ENCODE assay signal across 1 cellular context in the genomic region with DNA sequence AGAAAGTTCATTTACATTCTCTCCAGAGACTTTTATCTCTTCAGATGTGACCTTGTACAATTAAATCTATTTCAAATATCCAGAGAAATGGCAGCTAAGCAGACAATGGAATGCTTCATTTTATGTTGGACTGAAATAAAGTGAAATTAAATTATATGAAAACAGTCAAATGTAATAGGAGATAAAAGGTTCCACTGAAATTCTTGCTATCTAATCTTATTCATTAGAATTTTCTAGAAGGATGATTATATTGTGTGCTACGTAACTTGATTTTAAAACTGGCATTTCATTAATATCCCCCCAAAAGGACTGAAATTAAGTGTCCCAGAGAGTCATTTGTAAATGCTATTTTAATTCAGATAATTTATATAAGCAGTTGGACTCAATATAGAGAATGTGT.
TF ChIP-seq lines count a peak whose summit lies in the region.

No MANE protein-coding gene starts in this region.

TF ChIP-seq in SK-N-SH treated with all-trans-retinoic acid at 6 μM for 48 hours, 23 proteins besides CTCF, POLR2A, EP300 and RAD21 (continued from another document):
- TF ChIP-seq, protein P1, sequence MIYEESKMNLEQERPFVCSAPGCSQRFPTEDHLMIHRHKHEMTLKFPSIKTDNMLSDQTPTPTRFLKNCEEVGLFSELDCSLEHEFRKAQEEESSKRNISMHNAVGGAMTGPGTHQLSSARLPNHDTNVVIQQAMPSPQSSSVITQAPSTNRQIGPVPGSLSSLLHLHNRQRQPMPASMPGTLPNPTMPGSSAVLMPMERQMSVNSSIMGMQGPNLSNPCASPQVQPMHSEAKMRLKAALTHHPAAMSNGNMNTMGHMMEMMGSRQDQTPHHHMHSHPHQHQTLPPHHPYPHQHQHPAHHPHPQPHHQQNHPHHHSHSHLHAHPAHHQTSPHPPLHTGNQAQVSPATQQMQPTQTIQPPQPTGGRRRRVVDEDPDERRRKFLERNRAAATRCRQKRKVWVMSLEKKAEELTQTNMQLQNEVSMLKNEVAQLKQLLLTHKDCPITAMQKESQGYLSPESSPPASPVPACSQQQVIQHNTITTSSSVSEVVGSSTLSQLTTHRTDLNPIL (CRISPR knock-in tag; IDR thresholded peaks at IDR 0.05; ENCODE audit: low read depth): no peak; the same call in 1 of the 2 replicates
- TF ChIP-seq ZFP3 (CRISPR knock-in tag; IDR thresholded peaks at IDR 0.05) (no peak), TOX (CRISPR knock-in tag; IDR thresholded peaks at IDR 0.05; ENCODE audit: borderline replicate concordance) (no peak), PPARA (CRISPR knock-in tag; IDR thresholded peaks at IDR 0.05; ENCODE audit: borderline replicate concordance) (no peak), ZC3H10 (CRISPR knock-in tag; IDR thresholded peaks at IDR 0.05) (no peak), ZNF8 (CRISPR knock-in tag; IDR thresholded peaks at IDR 0.05) (no peak), BACH2 (CRISPR knock-in tag; IDR thresholded peaks at IDR 0.05; ENCODE audit: borderline replicate concordance) (no peak), SNAI2 (CRISPR knock-in tag; IDR thresholded peaks at IDR 0.05) (no peak), TCF4 (CRISPR knock-in tag; IDR thresholded peaks at IDR 0.05; ENCODE audit: borderline replicate concordance) (0 out of 2 replicates have a peak, but pooled peaks have one; percentile 54), ISL1 (CRISPR knock-in tag; IDR thresholded peaks at IDR 0.05) (peak; percentile 93), OSR1 (CRISPR knock-in tag; IDR thresholded peaks at IDR 0.05) (no peak), GLIS3 (CRISPR knock-in tag; IDR thresholded peaks at IDR 0.05) (0 out of 2 replicates have a peak, but pooled peaks have one; percentile 10), ZNF70 (CRISPR knock-in tag; IDR thresholded peaks at IDR 0.05) (no peak), RARB (CRISPR knock-in tag; IDR thresholded peaks at IDR 0.05) (no peak)
- TF ChIP-seq, protein P2, sequence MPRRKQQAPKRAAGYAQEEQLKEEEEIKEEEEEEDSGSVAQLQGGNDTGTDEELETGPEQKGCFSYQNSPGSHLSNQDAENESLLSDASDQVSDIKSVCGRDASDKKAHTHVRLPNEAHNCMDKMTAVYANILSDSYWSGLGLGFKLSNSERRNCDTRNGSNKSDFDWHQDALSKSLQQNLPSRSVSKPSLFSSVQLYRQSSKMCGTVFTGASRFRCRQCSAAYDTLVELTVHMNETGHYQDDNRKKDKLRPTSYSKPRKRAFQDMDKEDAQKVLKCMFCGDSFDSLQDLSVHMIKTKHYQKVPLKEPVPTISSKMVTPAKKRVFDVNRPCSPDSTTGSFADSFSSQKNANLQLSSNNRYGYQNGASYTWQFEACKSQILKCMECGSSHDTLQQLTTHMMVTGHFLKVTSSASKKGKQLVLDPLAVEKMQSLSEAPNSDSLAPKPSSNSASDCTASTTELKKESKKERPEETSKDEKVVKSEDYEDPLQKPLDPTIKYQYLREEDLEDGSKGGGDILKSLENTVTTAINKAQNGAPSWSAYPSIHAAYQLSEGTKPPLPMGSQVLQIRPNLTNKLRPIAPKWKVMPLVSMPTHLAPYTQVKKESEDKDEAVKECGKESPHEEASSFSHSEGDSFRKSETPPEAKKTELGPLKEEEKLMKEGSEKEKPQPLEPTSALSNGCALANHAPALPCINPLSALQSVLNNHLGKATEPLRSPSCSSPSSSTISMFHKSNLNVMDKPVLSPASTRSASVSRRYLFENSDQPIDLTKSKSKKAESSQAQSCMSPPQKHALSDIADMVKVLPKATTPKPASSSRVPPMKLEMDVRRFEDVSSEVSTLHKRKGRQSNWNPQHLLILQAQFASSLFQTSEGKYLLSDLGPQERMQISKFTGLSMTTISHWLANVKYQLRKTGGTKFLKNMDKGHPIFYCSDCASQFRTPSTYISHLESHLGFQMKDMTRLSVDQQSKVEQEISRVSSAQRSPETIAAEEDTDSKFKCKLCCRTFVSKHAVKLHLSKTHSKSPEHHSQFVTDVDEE (CRISPR knock-in tag; IDR thresholded peaks at IDR 0.05): peak; percentile 44
- TF ChIP-seq, protein P3, sequence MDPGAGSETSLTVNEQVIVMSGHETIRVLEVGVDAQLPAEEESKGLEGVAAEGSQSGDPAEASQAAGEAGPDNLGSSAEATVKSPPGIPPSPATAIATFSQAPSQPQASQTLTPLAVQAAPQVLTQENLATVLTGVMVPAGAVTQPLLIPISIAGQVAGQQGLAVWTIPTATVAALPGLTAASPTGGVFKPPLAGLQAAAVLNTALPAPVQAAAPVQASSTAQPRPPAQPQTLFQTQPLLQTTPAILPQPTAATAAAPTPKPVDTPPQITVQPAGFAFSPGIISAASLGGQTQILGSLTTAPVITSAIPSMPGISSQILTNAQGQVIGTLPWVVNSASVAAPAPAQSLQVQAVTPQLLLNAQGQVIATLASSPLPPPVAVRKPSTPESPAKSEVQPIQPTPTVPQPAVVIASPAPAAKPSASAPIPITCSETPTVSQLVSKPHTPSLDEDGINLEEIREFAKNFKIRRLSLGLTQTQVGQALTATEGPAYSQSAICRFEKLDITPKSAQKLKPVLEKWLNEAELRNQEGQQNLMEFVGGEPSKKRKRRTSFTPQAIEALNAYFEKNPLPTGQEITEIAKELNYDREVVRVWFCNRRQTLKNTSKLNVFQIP (CRISPR knock-in tag; IDR thresholded peaks at IDR 0.05; ENCODE audit: borderline replicate concordance, low read depth): no peak; the same call in 1 of the 2 replicates
- TF ChIP-seq, protein P4, sequence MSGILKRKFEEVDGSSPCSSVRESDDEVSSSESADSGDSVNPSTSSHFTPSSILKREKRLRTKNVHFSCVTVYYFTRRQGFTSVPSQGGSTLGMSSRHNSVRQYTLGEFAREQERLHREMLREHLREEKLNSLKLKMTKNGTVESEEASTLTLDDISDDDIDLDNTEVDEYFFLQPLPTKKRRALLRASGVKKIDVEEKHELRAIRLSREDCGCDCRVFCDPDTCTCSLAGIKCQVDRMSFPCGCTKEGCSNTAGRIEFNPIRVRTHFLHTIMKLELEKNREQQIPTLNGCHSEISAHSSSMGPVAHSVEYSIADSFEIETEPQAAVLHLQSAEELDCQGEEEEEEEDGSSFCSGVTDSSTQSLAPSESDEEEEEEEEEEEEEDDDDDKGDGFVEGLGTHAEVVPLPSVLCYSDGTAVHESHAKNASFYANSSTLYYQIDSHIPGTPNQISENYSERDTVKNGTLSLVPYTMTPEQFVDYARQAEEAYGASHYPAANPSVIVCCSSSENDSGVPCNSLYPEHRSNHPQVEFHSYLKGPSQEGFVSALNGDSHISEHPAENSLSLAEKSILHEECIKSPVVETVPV (CRISPR knock-in tag; IDR thresholded peaks at IDR 0.05): no peak
